ENCODE assay signal across 23 cellular contexts in the genomic region with DNA sequence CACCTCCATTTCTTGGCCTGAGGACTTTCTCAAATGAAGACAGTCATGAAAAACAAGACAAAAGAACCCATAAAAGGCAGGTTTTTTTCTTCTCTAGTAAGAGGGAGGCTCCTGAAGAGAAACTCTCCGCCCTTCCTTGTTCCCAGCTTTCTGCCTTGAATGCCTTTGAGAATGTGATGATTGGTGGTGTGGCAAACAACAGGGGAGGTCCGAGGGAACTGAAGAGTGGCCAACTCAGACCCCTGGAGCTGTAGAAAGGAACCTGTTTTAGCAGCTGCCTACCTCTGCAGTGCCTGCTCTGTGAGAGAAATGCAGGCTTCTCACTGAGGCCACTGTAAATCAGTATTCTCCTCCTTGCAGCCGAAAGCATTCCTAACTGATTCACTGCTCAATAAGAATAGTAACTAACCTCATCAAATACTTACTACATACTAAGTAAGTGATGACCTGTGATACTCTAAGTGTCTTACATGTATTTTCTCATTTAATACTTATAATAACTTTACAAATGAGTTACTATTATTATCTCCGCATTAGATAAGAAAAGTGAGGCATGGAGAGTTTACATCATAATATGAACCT.
"Had no signal": no experiment of that assay in that cellular context is flagged by ENCODE, and none has a peak within 500 bp of the region (broad histone marks: within the 10 kb centered on the region; RNA-seq: fewer than 3 reads in every experiment).

No MANE protein-coding gene starts in this region.

- H3K4me1 Mint-ChIP-seq: T-cell had no signal

- H3K9ac ChIP-seq: SK-N-SH had no signal

- DNase-seq: KBM-7; MV-4-11; NCI-H1048; NCI-H1105 treated with DMSO at 0.1 percent for 48 hours; NCI-H1417 treated with DMSO at 0.1 percent for 48 hours; NCI-H146; NCI-H1694 treated with DMSO at 0.1 percent for 48 hours; NCI-H1930; NCI-H2081; NCI-H2107; NCI-H226; NCI-H446; NCI-H510A; NCI-H524 treated with DMSO at 0.1 percent for 48 hours; NCI-H69; NCI-H774; NK-92 treated with Interleukin-12 subunit alpha and Interleukin-12 subunit beta, amount 100 ng/mL, for 24 hours; SHP77; SK-N-SH; SW 1271; T-cell had no signal

- H3K9me3 Mint-ChIP-seq: T-cell had no signal

- H3K4me3 Mint-ChIP-seq: T-cell had no signal

- ATAC-seq: Panc1, T-cell had no signal

- H3K27me3 Mint-ChIP-seq: T-cell had no signal

- H3K36me3 Mint-ChIP-seq: T-cell had no signal

- H3K27ac ChIP-seq: RWPE1 had no signal

- H3K4me2 ChIP-seq: SK-N-SH had no signal

- H3K27ac Mint-ChIP-seq: T-cell had no signal

- H3K9me3 ChIP-seq: SK-N-SH had no signal
